Comparison of ENCODE assay signal across 9 cellular contexts in the genomic region with DNA sequence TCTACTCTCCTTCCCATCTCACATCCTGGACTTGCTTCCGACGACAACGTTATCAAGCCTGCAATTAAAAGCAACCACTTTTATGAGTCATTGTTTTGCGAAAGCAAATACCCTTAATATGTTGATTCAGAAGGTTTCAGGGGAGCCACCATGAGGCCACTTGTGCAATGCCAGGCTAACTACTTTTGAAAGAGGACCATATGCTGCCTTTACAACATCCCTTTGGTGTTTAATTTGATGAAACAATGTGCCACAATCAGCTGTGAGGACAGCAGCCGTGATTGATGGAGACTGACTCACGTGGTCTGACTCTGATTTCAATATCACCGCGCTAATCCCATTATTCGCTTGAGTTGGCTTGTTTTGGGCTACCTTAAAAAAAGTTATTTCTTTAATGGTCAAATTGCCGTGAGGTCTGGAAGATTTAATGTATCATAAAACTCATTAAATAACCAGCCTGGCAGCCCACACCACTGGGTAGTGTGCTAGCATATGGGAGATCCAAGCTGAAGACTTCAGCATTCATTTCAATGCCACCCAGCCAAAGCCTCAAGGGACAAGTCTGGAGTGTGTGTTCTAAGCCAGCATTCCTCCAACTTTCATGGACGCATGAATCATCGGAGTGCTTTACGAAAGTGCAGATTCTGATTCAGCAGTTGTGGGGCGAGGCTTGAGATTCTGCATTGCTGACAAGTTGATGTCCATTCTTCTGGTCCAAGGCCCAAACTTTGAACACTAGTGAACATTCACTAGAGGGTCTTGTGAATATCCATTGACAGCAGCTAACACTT.
A peak's percentile ranks its signal among the peaks of the same experiment; 100 is the strongest.
DNase-seq lines count a peak whose midpoint lies in the region; ATAC-seq and TF ChIP-seq lines count a peak whose summit lies in the region.
"Had no signal": no experiment of that assay in that cellular context is flagged by ENCODE, and none has a peak within 500 bp of the region (broad histone marks: within the 10 kb centered on the region; RNA-seq: fewer than 3 reads in every experiment).

No MANE protein-coding gene starts in this region.

- no peaks in the 10 kb centered on the region for H3K27me3 ChIP-seq in HL-60 (ENCODE audit: insufficient read depth, poor library complexity, severe bottlenecking)

- DNase-seq in AG10803 (ENCODE audit: low read depth) (peak; percentile 94), HL-60 (ENCODE audit: low read depth in 1 of 2, low spot score in 1 of 2) (peak; percentile 7 to 52), SIG-M5 (lab: John Stamatoyannopoulos, UW) (peak; percentile 38), glomerular visceral epithelial cell (ENCODE audit: extremely low spot score) (peak; percentile 7)
- DNase-seq: left cardiac atrium had no signal

- no peak overlapping the region for H3K4me3 ChIP-seq in AG10803 (ENCODE audit: low read length)
- H3K4me3 ChIP-seq in HL-60 (replicated peaks; ENCODE audit: insufficient read depth, low read length) = no peak overlapping the region

- H3K27ac ChIP-seq in HL-60 (replicated peaks) = no peak overlapping the region

- ATAC-seq in HG03108 (IDR thresholded peaks at IDR 0.05; ENCODE audit: unreplicated experiment) (no peak), GM18511 (IDR thresholded peaks at IDR 0.05; ENCODE audit: unreplicated experiment) (no peak), HG02870 (IDR thresholded peaks at IDR 0.05; ENCODE audit: unreplicated experiment) (no peak), HG03196 (IDR thresholded peaks at IDR 0.05; ENCODE audit: unreplicated experiment) (no peak)

- TF ChIP-seq CTCF in AG10803 (conservative IDR thresholded peaks at IDR 0.05; ENCODE audit: low read length) (peak; percentile 46), HL-60 (IDR thresholded peaks at IDR 0.05; ENCODE audit: insufficient read depth, low read length) (no peak)

Comparison
In these comparisons a context has a peak if more than half of its experiments do, and no peak if none do; other contexts are left out.
1. DNase-seq: peak in every context shown above with its lines; median percentile 94 in AG10803; 38 in SIG-M5; 30 in HL-60; 7 in glomerular visceral epithelial cell.